ENCODE assay signal across 13 cellular contexts in genomic region chr2:46030330-46030729, GRCh38.
"Had no signal": no experiment of that assay in that cellular context is flagged by ENCODE, and none has a peak within 500 bp of the region (broad histone marks: within the 10 kb centered on the region; RNA-seq: fewer than 3 reads in every experiment).

No MANE protein-coding gene starts in this region.

- H3K9me3 ChIP-seq: right atrium auricular region, thoracic aorta, uterus had no signal

- H3K27ac ChIP-seq: thoracic aorta, uterus had no signal

- H3K9me3 Mint-ChIP-seq: activated CD4-positive, alpha-beta T cell treated with anti-CD3 and anti-CD28 coated beads, Interleukin-2, amount 10 ng/mL, durations not matched to agents 7 days and 5 days; activated naive CD4-positive, alpha-beta T cell treated with anti-CD3 and anti-CD28 coated beads, Interleukin-2, amount 50 U/mL, for 24 hours; activated T-cell treated with anti-CD3 and anti-CD28 coated beads, Interleukin-2, amount 50 U/mL, for 24 hours; naive thymus-derived CD8-positive, alpha-beta T cell; stimulated activated naive CD8-positive, alpha-beta T cell treated with anti-CD3 and anti-CD28 coated beads, Interleukin-15, amount 100 ng/mL, for 72 hours had no signal

- H3K27ac Mint-ChIP-seq: activated CD4-positive, alpha-beta T cell treated with anti-CD3 and anti-CD28 coated beads, Interleukin-2, amount 10 ng/mL, durations not matched to agents 7 days and 5 days; activated naive CD4-positive, alpha-beta T cell treated with anti-CD3 and anti-CD28 coated beads, Interleukin-2, amount 50 U/mL, for 24 hours; activated T-cell treated with anti-CD3 and anti-CD28 coated beads, Interleukin-2, amount 50 U/mL, for 24 hours; naive thymus-derived CD8-positive, alpha-beta T cell; stimulated activated naive CD8-positive, alpha-beta T cell treated with anti-CD3 and anti-CD28 coated beads, Interleukin-15, amount 100 ng/mL, for 72 hours had no signal

- H3K4me1 ChIP-seq: uterus had no signal

- H3K36me3 Mint-ChIP-seq: activated naive CD4-positive, alpha-beta T cell treated with anti-CD3 and anti-CD28 coated beads, Interleukin-2, amount 50 U/mL, for 24 hours had no signal

- H3K4me3 ChIP-seq: right atrium auricular region, smooth muscle cell, thoracic aorta, uterus had no signal

- H3K4me1 Mint-ChIP-seq: activated naive CD4-positive, alpha-beta T cell treated with anti-CD3 and anti-CD28 coated beads, Interleukin-2, amount 50 U/mL, for 24 hours; naive thymus-derived CD8-positive, alpha-beta T cell had no signal

- H3K27me3 Mint-ChIP-seq: activated CD4-positive, alpha-beta T cell treated with anti-CD3 and anti-CD28 coated beads, Interleukin-2, amount 10 ng/mL, durations not matched to agents 7 days and 5 days; activated naive CD4-positive, alpha-beta T cell treated with anti-CD3 and anti-CD28 coated beads, Interleukin-2, amount 50 U/mL, for 24 hours; activated T-cell treated with anti-CD3 and anti-CD28 coated beads, Interleukin-2, amount 50 U/mL, for 24 hours; naive thymus-derived CD8-positive, alpha-beta T cell; stimulated activated naive CD8-positive, alpha-beta T cell treated with anti-CD3 and anti-CD28 coated beads, Interleukin-15, amount 100 ng/mL, for 72 hours had no signal

- H3K4me3 Mint-ChIP-seq: activated CD4-positive, alpha-beta T cell treated with anti-CD3 and anti-CD28 coated beads, Interleukin-2, amount 10 ng/mL, durations not matched to agents 7 days and 5 days; activated naive CD4-positive, alpha-beta T cell treated with anti-CD3 and anti-CD28 coated beads, Interleukin-2, amount 50 U/mL, for 24 hours; activated T-cell treated with anti-CD3 and anti-CD28 coated beads, Interleukin-2, amount 50 U/mL, for 24 hours; naive thymus-derived CD8-positive, alpha-beta T cell; stimulated activated naive CD8-positive, alpha-beta T cell treated with anti-CD3 and anti-CD28 coated beads, Interleukin-15, amount 100 ng/mL, for 72 hours had no signal

- H3K27me3 ChIP-seq: right atrium auricular region, uterus had no signal

- H3K36me3 ChIP-seq: right atrium auricular region, thoracic aorta, uterus had no signal

- H3K4me2 ChIP-seq: smooth muscle cell had no signal

- ATAC-seq: esophagus mucosa; naive thymus-derived CD8-positive, alpha-beta T cell; stimulated activated naive CD8-positive, alpha-beta T cell treated with anti-CD3 and anti-CD28 coated beads, Interleukin-15, amount 100 ng/mL, for 72 hours had no signal

- DNase-seq: activated CD4-positive, alpha-beta T cell treated with anti-CD3 and anti-CD28 coated beads, Interleukin-2, amount 10 ng/mL, durations not matched to agents 7 days and 5 days; activated effector memory CD4-positive, alpha-beta T cell treated with anti-CD3 and anti-CD28 coated beads, Interleukin-2, amount 50 U/mL, for 16 hours; activated T-cell treated with anti-CD3 and anti-CD28 coated beads, Interleukin-2, amount 50 U/mL, for 24 hours; caudate nucleus; kidney glomerular epithelial cell; naive thymus-derived CD8-positive, alpha-beta T cell; stimulated activated naive CD8-positive, alpha-beta T cell treated with anti-CD3 and anti-CD28 coated beads, Interleukin-15, amount 100 ng/mL, for 72 hours; uterus had no signal
